In genomic region chr17:11950771-11951519, GRCh38 we compare ENCODE assay signal across 16 cellular contexts.
"Had no signal": no experiment of that assay in that cellular context is flagged by ENCODE, and none has a peak within 500 bp of the region (broad histone marks: within the 10 kb centered on the region; RNA-seq: fewer than 3 reads in every experiment).

No MANE protein-coding gene starts in this region.

- FAIRE-seq: islet of Langerhans had no signal

- H3K36me3 ChIP-seq: thoracic aorta had no signal

- ATAC-seq: activated CD8-positive, alpha-beta T cell treated with anti-CD3 and anti-CD28 coated beads, Interleukin-2, amount 10 ng/mL, durations not matched to agents 7 days and 5 days; left lobe of liver; psoas muscle; stimulated activated naive CD8-positive, alpha-beta T cell treated with anti-CD3 and anti-CD28 coated beads, Interleukin-15, amount 100 ng/mL, for 72 hours; WTC11 had no signal

- DNase-seq: activated CD4-positive, alpha-beta T cell treated with anti-CD3 and anti-CD28 coated beads for 48 hours; activated CD8-positive, alpha-beta memory T cell treated with anti-CD3 and anti-CD28 coated beads, Interleukin-2, amount 50 U/mL, for 48 hours; activated CD8-positive, alpha-beta T cell treated with anti-CD3 and anti-CD28 coated beads, Interleukin-2, amount 10 ng/mL, durations not matched to agents 7 days and 5 days; central memory CD4-positive, alpha-beta T cell; effector CD8-positive, alpha-beta T cell; foreskin fibroblast; occipital lobe; psoas muscle; stimulated activated CD4-positive, alpha-beta T cell treated with anti-CD3 and anti-CD28 coated beads, Interleukin-4, amount 100 ng/mL, for 4 hours; stimulated activated naive CD8-positive, alpha-beta T cell treated with anti-CD3 and anti-CD28 coated beads, Interleukin-15, amount 100 ng/mL, for 72 hours; T-helper 1 cell had no signal

- H3K4me3 ChIP-seq: coronary artery, psoas muscle, thoracic aorta had no signal
